1 cellular context compared by ENCODE assay signal in the genomic region with DNA sequence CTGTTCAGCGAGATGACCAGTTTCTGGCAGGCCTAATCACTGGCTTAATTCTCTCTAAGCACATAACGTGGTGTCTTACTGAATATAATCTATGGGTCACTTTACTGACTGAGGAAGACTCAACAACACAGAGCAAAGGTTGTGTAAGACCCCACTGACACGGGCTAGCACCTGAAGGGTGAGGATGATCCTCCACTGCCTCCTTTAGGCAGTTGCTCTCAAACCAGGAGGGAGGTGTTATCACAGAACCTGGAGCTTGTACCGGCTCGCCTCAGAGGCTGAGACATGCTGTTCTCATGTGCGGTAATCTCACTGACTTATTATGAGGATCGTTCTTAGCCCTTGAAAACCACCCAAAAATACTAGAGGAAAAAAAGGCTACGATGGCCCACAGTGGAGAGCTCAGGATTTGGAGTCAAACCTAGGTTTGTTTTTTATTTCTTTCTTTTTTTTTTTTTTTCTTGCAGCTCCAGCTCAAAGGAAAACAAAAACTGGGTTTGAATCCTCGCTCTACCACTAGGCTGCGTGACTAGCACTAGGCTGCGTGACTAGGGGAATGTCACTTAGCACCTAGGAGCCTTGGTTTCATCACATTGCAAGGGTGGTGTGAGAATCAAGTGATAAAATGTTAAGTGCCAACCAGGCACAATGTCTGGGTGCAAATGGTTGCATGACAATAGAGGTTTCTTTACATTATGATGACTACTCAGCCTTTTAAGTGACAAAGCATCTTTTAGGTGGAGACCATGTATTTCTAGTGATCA.
TF ChIP-seq lines count a peak whose summit lies in the region.

No MANE protein-coding gene starts in this region.

TF ChIP-seq in GM23338, 12 proteins besides CTCF, POLR2A, EP300 and RAD21 (continued from another document):
- TF ChIP-seq EZH2phosphoT487 (IDR thresholded peaks at IDR 0.05; ENCODE audit: unreplicated experiment) (no peak), POLR2AphosphoS5 (IDR thresholded peaks at IDR 0.05; ENCODE audit: low read depth) (no peak)
